ENCODE assay signal across 8 cellular contexts in genomic region chrX:48493890-48494364, GRCh38. TPM values are rescaled to one million over a fixed set of nuclear protein-coding genes. Genes with fewer than 3 reads are reported as not detected.
DNase-seq lines count a peak whose midpoint lies in the region; ATAC-seq, FAIRE-seq and TF ChIP-seq lines count a peak whose summit lies in the region.

No MANE protein-coding gene starts in this region.

- intact Hi-C loops in lower lobe of right lung (cut with DNase I): no loop called here

- H3K36me3 ChIP-seq in small intestine (ENCODE audit: control insufficient read depth in 2 of 2, insufficient read depth in 2 of 2, low read length in 2 of 2) (no peaks in the 10 kb centered on the region), lower lobe of right lung (no peaks in the 10 kb centered on the region)

- no peaks in the 10 kb centered on the region for H3K9me3 Mint-ChIP-seq in activated CD4-positive, alpha-beta T cell treated with anti-CD3 and anti-CD28 coated beads, Interleukin-2, amount 10 ng/mL, durations not matched to agents 7 days and 5 days

- no peak overlapping the region for H3K4me3 Mint-ChIP-seq in activated CD4-positive, alpha-beta T cell treated with anti-CD3 and anti-CD28 coated beads, Interleukin-2, amount 10 ng/mL, durations not matched to agents 7 days and 5 days

- no peaks in the 10 kb centered on the region for H3K4me1 ChIP-seq in small intestine (ENCODE audit: control insufficient read depth in 2 of 2, insufficient read depth in 1 of 2, low read depth in 1 of 2, low read length in 1 of 2)
- H3K4me1 ChIP-seq in lower lobe of right lung: no peaks in the 10 kb centered on the region

- no peaks in the 10 kb centered on the region for H3K27me3 Mint-ChIP-seq in activated CD4-positive, alpha-beta T cell treated with anti-CD3 and anti-CD28 coated beads, Interleukin-2, amount 10 ng/mL, durations not matched to agents 7 days and 5 days

- no peak overlapping the region for H3K27ac Mint-ChIP-seq in activated CD4-positive, alpha-beta T cell treated with anti-CD3 and anti-CD28 coated beads, Interleukin-2, amount 10 ng/mL, durations not matched to agents 7 days and 5 days

- H3K27me3 ChIP-seq in small intestine (ENCODE audit: control insufficient read depth in 2 of 2, insufficient read depth in 2 of 2, low read length in 2 of 2) (no peaks in the 10 kb centered on the region), lower lobe of right lung (ENCODE audit: low read depth) (no peaks in the 10 kb centered on the region)

- H3K4me1 Mint-ChIP-seq in activated CD4-positive, alpha-beta T cell treated with anti-CD3 and anti-CD28 coated beads, Interleukin-2, amount 10 ng/mL, durations not matched to agents 7 days and 5 days: no peaks in the 10 kb centered on the region

- H3K9me3 ChIP-seq in small intestine (ENCODE audit: control insufficient read depth, low read depth) (no peaks in the 10 kb centered on the region), lower lobe of right lung (no peaks in the 10 kb centered on the region)

- WGBS in small intestine, 3 donors: 18 to 30% (median 26%) methylated on average over 10 of the region's 10 CpGs

- TF ChIP-seq CTCF in lower lobe of right lung (IDR thresholded peaks at IDR 0.05): no peak

- CTCF ChIA-PET in activated CD4-positive, alpha-beta T cell treated with anti-CD3 and anti-CD28 coated beads, Interleukin-2, amount 10 ng/mL, durations not matched to agents 7 days and 5 days (lab: Charles Lee): interaction anchor here (0.6 to 1.4 kb wide), 7 partner anchors 13 to 562 kb away, joined by 3 to 5 read pairs (median 3); no protein-coding TSS in a partner anchor

- H3K4me3 ChIP-seq in small intestine (ENCODE audit: low read depth in 1 of 2, low read length in 2 of 2) (no peak overlapping the region), lower lobe of right lung (no peak overlapping the region)

- DNase-seq in activated CD4-positive, alpha-beta T cell treated with anti-CD3 and anti-CD28 coated beads, Interleukin-2, amount 10 ng/mL, durations not matched to agents 7 days and 5 days: peak; percentile 16
- no peak for DNase-seq in activated CD4-positive, alpha-beta T cell treated with anti-CD3 and anti-CD28 coated beads for 4 hours
- DNase-seq in NCI-H82 treated with DMSO at 0.1 percent for 48 hours (lab: John Stamatoyannopoulos, UW; ENCODE audit: unreplicated experiment): peak; percentile 14
- DNase-seq in erythroblast (lab: John Stamatoyannopoulos, UW): peak; percentile 34 to 43
- peak; percentile 15 for DNase-seq in small intestine
- DNase-seq in lower lobe of right lung: no peak
- DNase-seq in superior temporal gyrus (ENCODE audit: extremely low spot score): no peak
- no peak for DNase-seq in NCI-H1694 (lab: John Stamatoyannopoulos, UW)

- no peak for ATAC-seq in lower lobe of right lung

- H3K27ac ChIP-seq in small intestine (ENCODE audit: low read depth in 1 of 2, low read length in 1 of 2) (no peak overlapping the region), lower lobe of right lung (no peak overlapping the region)

- POLR2A ChIA-PET in activated CD4-positive, alpha-beta T cell treated with anti-CD3 and anti-CD28 coated beads, Interleukin-2, amount 10 ng/mL, durations not matched to agents 7 days and 5 days (lab: Charles Lee): no interaction called here

- H3K36me3 Mint-ChIP-seq in activated CD4-positive, alpha-beta T cell treated with anti-CD3 and anti-CD28 coated beads, Interleukin-2, amount 10 ng/mL, durations not matched to agents 7 days and 5 days (ENCODE audit: low read depth): no peaks in the 10 kb centered on the region

- FAIRE-seq in small intestine (lab: Jason Lieb, UNC): no peak

- no peak for TF ChIP-seq POLR2A in erythroblast (IDR thresholded peaks at IDR 0.05; ENCODE audit: low read length)

RNA-seq across cellular contexts. Expression of gene PORCN, which starts 14.9 kb away (rescaled TPM):
- 10 to 100 TPM; 12.5 to 13.3 TPM for total RNA-seq in activated CD4-positive, alpha-beta T cell treated with anti-CD3 and anti-CD28 coated beads, Interleukin-2, amount 10 ng/mL, durations not matched to agents 7 days and 5 days
- 1 to 10 TPM; 2.0 to 6.4 (median 2.2) TPM for polyA plus RNA-seq in small intestine
- total RNA-seq in lower lobe of right lung: 6.1 TPM

RNA-seq across cellular contexts. Expression of gene FTSJ1, which starts 17.9 kb away (rescaled TPM):
- total RNA-seq in activated CD4-positive, alpha-beta T cell treated with anti-CD3 and anti-CD28 coated beads, Interleukin-2, amount 10 ng/mL, durations not matched to agents 7 days and 5 days: 10 to 100 TPM; 59.5 to 60.2 TPM
- polyA plus RNA-seq in small intestine: 10 to 100 TPM; 13.4 to 32.9 (median 18.1) TPM
- 30.2 TPM for total RNA-seq in lower lobe of right lung

RNA-seq across cellular contexts. Expression of gene SLC38A5, which starts 23.9 kb away (rescaled TPM):
- total RNA-seq in activated CD4-positive, alpha-beta T cell treated with anti-CD3 and anti-CD28 coated beads, Interleukin-2, amount 10 ng/mL, durations not matched to agents 7 days and 5 days: 10 to 100 TPM; 78.3 to 78.9 TPM
- polyA plus RNA-seq in small intestine: 10 to 100 TPM in 1 of 3 donors, 1 to 10 TPM in 2; 2.0 to 77.7 (median 3.5) TPM
- total RNA-seq in lower lobe of right lung: 15.9 TPM

RNA-seq across cellular contexts. Expression of gene EBP, which starts 27.7 kb away (rescaled TPM):
- 100 to 1,000 TPM; 246 to 251 TPM for total RNA-seq in activated CD4-positive, alpha-beta T cell treated with anti-CD3 and anti-CD28 coated beads, Interleukin-2, amount 10 ng/mL, durations not matched to agents 7 days and 5 days
- 100 to 1,000 TPM in 2 of 3 donors, 10 to 100 TPM in 1; 92.9 to 298 (median 120) TPM for polyA plus RNA-seq in small intestine
- total RNA-seq in lower lobe of right lung: 74.0 TPM

RNA-seq across cellular contexts. Expression of gene TBC1D25, which starts 45.6 kb away (rescaled TPM):
- total RNA-seq in activated CD4-positive, alpha-beta T cell treated with anti-CD3 and anti-CD28 coated beads, Interleukin-2, amount 10 ng/mL, durations not matched to agents 7 days and 5 days: 10 to 100 TPM; 19.5 to 20.4 TPM
- polyA plus RNA-seq in small intestine: 1 to 10 TPM; 6.0 to 6.5 (median 6.5) TPM
- total RNA-seq in lower lobe of right lung: 12.0 TPM

Comparison
In these comparisons a context has a peak if more than half of its experiments do, and no peak if none do; other contexts are left out.
1. DNase-seq: peak in activated CD4-positive, alpha-beta T cell treated with anti-CD3 and anti-CD28 coated beads, Interleukin-2, amount 10 ng/mL, durations not matched to agents 7 days and 5 days (single experiment), NCI-H82 treated with DMSO at 0.1 percent for 48 hours (single experiment), erythroblast (2 of 2) and small intestine (single experiment); none in activated CD4-positive, alpha-beta T cell treated with anti-CD3 and anti-CD28 coated beads for 4 hours (0 of 2), lower lobe of right lung (single experiment), superior temporal gyrus (single experiment) and NCI-H1694 (single experiment).